In the genomic region with DNA sequence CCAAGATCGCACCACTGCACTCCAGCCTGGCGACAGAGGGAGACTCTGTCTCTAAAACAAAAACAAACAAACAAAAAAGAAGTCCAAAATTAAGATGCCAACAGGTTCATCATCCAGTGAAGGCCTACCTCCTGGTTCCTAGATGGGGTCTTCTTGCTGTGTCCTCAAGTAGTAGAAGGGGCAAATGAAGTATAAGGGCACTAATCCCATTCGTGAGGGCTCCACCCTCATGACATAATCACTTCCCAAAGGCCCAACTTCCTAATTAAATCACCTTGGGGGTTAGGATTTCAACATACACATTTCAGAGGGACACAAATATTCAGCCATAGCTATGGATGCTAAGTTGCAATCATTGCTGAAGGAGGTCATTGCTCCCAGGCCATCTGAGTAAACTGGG, we compare ENCODE assay signal across 9 cellular contexts.
"Had no signal": no experiment of that assay in that cellular context is flagged by ENCODE, and none has a peak within 500 bp of the region (broad histone marks: within the 10 kb centered on the region; RNA-seq: fewer than 3 reads in every experiment).

No MANE protein-coding gene starts in this region.

- H3K4me3 ChIP-seq: GM23338 had no signal

- FAIRE-seq: H1, H54, HTR-8/SVneo had no signal

- H3K27ac Mint-ChIP-seq: GM23338 had no signal

- H3K4me2 ChIP-seq: GM23338, KMS-11 had no signal

- H3K4me3 Mint-ChIP-seq: GM23338, H9 had no signal

- DNase-seq: H9, HCEC 1CT, IMR-90, KBM-7 had no signal

- H3K9ac ChIP-seq: KMS-11 had no signal

- H2AFZ ChIP-seq: GM23338 had no signal

- H3K27ac ChIP-seq: KMS-11 had no signal

- ATAC-seq: GM23338 had no signal

- H3K4me1 Mint-ChIP-seq: GM23338, H9 had no signal
